9 cellular contexts compared by ENCODE assay signal in the genomic region with DNA sequence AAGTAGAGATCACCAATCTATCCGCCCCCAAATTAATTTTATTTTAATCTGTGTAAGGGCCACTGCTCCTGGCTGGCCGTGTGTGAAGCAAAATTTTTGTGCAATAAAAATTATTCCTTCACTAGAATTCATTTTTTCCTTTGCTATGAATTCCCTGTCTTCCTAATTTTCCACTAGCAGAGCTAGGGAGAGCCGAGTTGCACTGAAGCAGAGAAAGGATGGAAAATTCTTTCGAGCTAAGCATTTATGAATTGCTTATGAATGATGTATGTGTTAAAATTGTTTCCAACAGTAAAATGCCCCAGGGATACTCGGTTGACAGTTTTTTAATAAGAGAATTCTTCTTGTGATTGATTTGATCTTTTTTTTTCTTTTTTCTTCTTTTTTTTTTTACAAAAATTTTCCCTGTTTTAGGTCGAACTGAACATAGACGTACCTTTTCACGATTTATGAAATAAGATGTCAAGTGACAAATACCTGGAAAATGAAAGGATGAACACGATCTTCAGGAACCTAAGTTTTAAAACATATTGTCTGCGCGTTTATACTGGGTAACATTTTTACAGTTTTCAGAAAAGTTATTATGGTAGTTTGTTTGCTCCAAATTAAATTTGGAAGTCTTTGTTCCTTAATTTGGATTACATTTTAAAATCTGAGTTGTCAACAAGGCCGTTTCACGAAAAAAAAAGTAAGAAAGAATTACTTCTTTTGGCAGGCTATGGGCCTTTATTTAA.
DNase-seq lines count a peak whose midpoint lies in the region; ATAC-seq, FAIRE-seq and TF ChIP-seq lines count a peak whose summit lies in the region.
"Had no signal": no experiment of that assay in that cellular context is flagged by ENCODE, and none has a peak within 500 bp of the region (broad histone marks: within the 10 kb centered on the region; RNA-seq: fewer than 3 reads in every experiment).

No MANE protein-coding gene starts in this region.

- BruUV-seq in PC-9 (replicated peaks; lab: Mats Ljungman, UMichigan) (no TSS peak), endothelial cell of umbilical vein (replicated peaks; lab: Mats Ljungman, UMichigan) (no TSS peak)

- POLR2A ChIA-PET in PC-9 (lab: Charles Lee; ENCODE audit: unreplicated experiment), result no interaction called here
- POLR2A ChIA-PET in endothelial cell of umbilical vein (lab: Charles Lee), result no interaction called here

- H3K9me1 ChIP-seq in endothelial cell of umbilical vein (replicated peaks; ENCODE audit: control insufficient read depth, extremely low read depth, insufficient read depth, low read length), result no peaks in the 10 kb centered on the region

- H3K9ac ChIP-seq in endothelial cell of umbilical vein (replicated peaks; ENCODE audit: extremely low read depth, insufficient read depth, low read length), result no peak overlapping the region

- H3K9me3 ChIP-seq in cardiac muscle cell (ENCODE audit: low read depth) (no peaks in the 10 kb centered on the region), heart right ventricle (no peaks in the 10 kb centered on the region), PC-9 (ENCODE audit: insufficient read depth, low read depth) (no peaks in the 10 kb centered on the region), endothelial cell of umbilical vein (replicated peaks; ENCODE audit: control insufficient read depth, insufficient read depth, low read length) (no peaks in the 10 kb centered on the region), testis (no peaks in the 10 kb centered on the region)

- peak overlapping the region; percentile 72 for H3K27ac ChIP-seq in cardiac muscle cell
- H3K27ac ChIP-seq in heart right ventricle, result no peak overlapping the region
- no peak overlapping the region for H3K27ac ChIP-seq in PC-9
- no peak overlapping the region for H3K27ac ChIP-seq in endothelial cell of umbilical vein (ENCODE audit: insufficient read depth, low read depth, low read length)
- no peak overlapping the region for H3K27ac ChIP-seq in testis

- H3F3A ChIP-seq in PC-9 (ENCODE audit: insufficient read depth, low read depth), result peaks cover 16% of the 10 kb centered on the region; the same call in 1 of the 2 replicates

- H3K79me2 ChIP-seq in PC-9 (ENCODE audit: low read depth) (no peaks in the 10 kb centered on the region), endothelial cell of umbilical vein (ENCODE audit: control insufficient read depth, insufficient read depth, low read length) (no peaks in the 10 kb centered on the region)

- no peaks in the 10 kb centered on the region for H3K4me1 ChIP-seq in cardiac muscle cell (ENCODE audit: low read depth)
- peaks cover 0 to 27% (median 10%) of the 10 kb centered on the region in 9 donors for H3K4me1 ChIP-seq in heart right ventricle
- H3K4me1 ChIP-seq in PC-9 (replicated peaks; ENCODE audit: insufficient read depth), result peaks cover 10% of the 10 kb centered on the region
- peaks cover 6% of the 10 kb centered on the region for H3K4me1 ChIP-seq in endothelial cell of umbilical vein (ENCODE audit: control insufficient read depth, extremely low read depth, insufficient read depth, low read length)
- no peaks in the 10 kb centered on the region for H3K4me1 ChIP-seq in testis

- peak overlapping the region; percentile 7; the same call in 1 of the 2 replicates for H2AFZ ChIP-seq in PC-9
- H2AFZ ChIP-seq in endothelial cell of umbilical vein (ENCODE audit: low read depth, low read length), result no peak overlapping the region

- 9% methylated on average over 13 of the region's 13 CpGs for WGBS in heart right ventricle, 2 donors
- 12 to 16% methylated on average over 13 of the region's 13 CpGs for WGBS in testis, 2 donors

- H4K20me1 ChIP-seq in PC-9 (ENCODE audit: insufficient read depth) (no peaks in the 10 kb centered on the region), endothelial cell of umbilical vein (replicated peaks; ENCODE audit: control insufficient read depth, extremely low read depth, insufficient read depth, low read length) (no peaks in the 10 kb centered on the region)

- no peaks in the 10 kb centered on the region for H3K9me2 ChIP-seq in PC-9 (ENCODE audit: insufficient read depth)

- H3K4me3 ChIP-seq in cardiac muscle cell (no peak overlapping the region), heart right ventricle (peak overlapping the region in 1 of 10 donors; percentile 22), PC-9 (peak overlapping the region; percentile 51; the same call in 1 of the 2 replicates), endothelial cell of umbilical vein (replicated peaks in 1 of 3; ENCODE audit: insufficient read depth in 1 of 3, low read depth in 1 of 3, low read length in 3 of 3) (no peak overlapping the region), testis (peak overlapping the region; percentile 2 to 16)

- dilution Hi-C loops in endothelial cell of umbilical vein (cut with MboI; ENCODE audit: extremely low pct_ligation_motif_present, low sequenced_read_pairs), result no loop called here

- TF ChIP-seq POLR2A in endothelial cell of umbilical vein (IDR thresholded peaks at IDR 0.05; ENCODE audit: low read depth, low read length) (no peak), testis (IDR thresholded peaks at IDR 0.05) (no peak), GM18505 (IDR thresholded peaks at IDR 0.05; ENCODE audit: borderline replicate concordance, extremely low read depth, insufficient read depth, insufficient read length) (no peak)

- CTCF ChIA-PET in PC-9 (lab: Charles Lee), result no interaction called here
- CTCF ChIA-PET in endothelial cell of umbilical vein (lab: Charles Lee), result interaction anchor here (1.1 to 2.0 kb wide), 3 partner anchors 12 to 804 kb away, joined by 5 to 12 read pairs (median 8); no protein-coding TSS in a partner anchor

- TF ChIP-seq CTCF in cardiac muscle cell (IDR thresholded peaks at IDR 0.05; ENCODE audit: low read depth, low read length), result no peak
- no peak for TF ChIP-seq CTCF in heart right ventricle (IDR thresholded peaks at IDR 0.05)
- no peak for TF ChIP-seq CTCF in PC-9 (conservative IDR thresholded peaks at IDR 0.05)
- no peak for TF ChIP-seq CTCF in endothelial cell of umbilical vein (IDR thresholded peaks at IDR 0.05; ENCODE audit: extremely low read depth in 1 of 2, insufficient read depth in 1 of 2, low read depth in 1 of 2, low read length in 2 of 2)
- no peak for TF ChIP-seq CTCF in testis (IDR thresholded peaks at IDR 0.05)

- H3K27me3 ChIP-seq in cardiac muscle cell, result peaks cover 63% of the 10 kb centered on the region
- H3K27me3 ChIP-seq in heart right ventricle, result peaks cover 48 to 100% (median 100%) of the 10 kb centered on the region in 7 donors
- peaks cover 10% of the 10 kb centered on the region for H3K27me3 ChIP-seq in PC-9 (ENCODE audit: insufficient read depth, low read depth)
- H3K27me3 ChIP-seq in endothelial cell of umbilical vein (ENCODE audit: control insufficient read depth in 2 of 2, insufficient read depth in 2 of 2, low read length in 2 of 2), result peaks cover 62 to 89% of the 10 kb centered on the region in 2 experiments
- H3K27me3 ChIP-seq in testis, result peaks cover 15% of the 10 kb centered on the region

- DNase-seq in cardiac muscle cell (ENCODE audit: low read depth in 1 of 2, low spot score in 1 of 2) (no peak), heart right ventricle (no peak), PC-9 (no peak), endothelial cell of umbilical vein (ENCODE audit: low read depth, low spot score) (no peak), testis (no peak)
- DNase-seq in activated CD4-positive, alpha-beta T cell treated with anti-CD3 and anti-CD28 coated beads, Interleukin-2, amount 50 U/mL, for 4 hours, result no peak

- intact Hi-C loops in heart right ventricle (cut with DNase I) (loop anchor here in 2 of 10 donors (10.0 kb wide), 2 partner anchors 1292 to 1302 kb away; a partner anchor contains a TSS), PC-9 (cut with micrococcal nuclease; ENCODE audit: unreplicated experiment) (no loop called here), endothelial cell of umbilical vein (cut with micrococcal nuclease) (loop anchor here (1.0 to 10.0 kb wide), 4 partner anchors 292 to 999 kb away; a partner anchor contains a TSS), testis (cut with DNase I; ENCODE audit: low total_unique reads) (no loop called here)

- H3K4me2 ChIP-seq in PC-9, result peak overlapping the region; percentile 79
- peak overlapping the region; percentile 22 for H3K4me2 ChIP-seq in endothelial cell of umbilical vein (ENCODE audit: insufficient read depth, low read length)

- FAIRE-seq in endothelial cell of umbilical vein (lab: Jason Lieb, UNC), result no peak
- FAIRE-seq: D721Med had no signal

- ATAC-seq in heart right ventricle (no peak), GM18498 (IDR thresholded peaks at IDR 0.05; ENCODE audit: unreplicated experiment) (no peak), GM18505 (IDR thresholded peaks at IDR 0.05; ENCODE audit: unreplicated experiment) (no peak)

- H3K36me3 ChIP-seq in cardiac muscle cell (no peaks in the 10 kb centered on the region), heart right ventricle (no peaks in the 10 kb centered on the region), PC-9 (ENCODE audit: low read depth) (no peaks in the 10 kb centered on the region), endothelial cell of umbilical vein (ENCODE audit: control insufficient read depth in 2 of 2, extremely low read depth in 1 of 2, insufficient read depth in 2 of 2, low read length in 2 of 2) (no peaks in the 10 kb centered on the region), testis (ENCODE audit: low read depth, missing control alignments) (no peaks in the 10 kb centered on the region)

TF ChIP-seq in endothelial cell of umbilical vein, 7 proteins besides CTCF, POLR2A, EP300 and RAD21:
- TF ChIP-seq, protein P1, sequence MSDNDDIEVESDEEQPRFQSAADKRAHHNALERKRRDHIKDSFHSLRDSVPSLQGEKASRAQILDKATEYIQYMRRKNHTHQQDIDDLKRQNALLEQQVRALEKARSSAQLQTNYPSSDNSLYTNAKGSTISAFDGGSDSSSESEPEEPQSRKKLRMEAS (IDR thresholded peaks at IDR 0.05; ENCODE audit: insufficient read depth, insufficient read length), result no peak
- TF ChIP-seq EZH2 (IDR thresholded peaks at IDR 0.05; ENCODE audit: borderline replicate concordance, low read depth, low read length, severe bottlenecking), result peak; percentile 64

Comparison
In these comparisons a context has a peak if more than half of its experiments do, and no peak if none do; other contexts are left out.
1. H3K4me3 ChIP-seq: peak in PC-9 (single experiment) and testis (2 of 2); none in cardiac muscle cell (single experiment) and endothelial cell of umbilical vein (0 of 3).